In genomic region chr4:124420166-124420695, GRCh38 we compare ENCODE assay signal across 24 cellular contexts.
DNase-seq lines count a peak whose midpoint lies in the region; ATAC-seq and TF ChIP-seq lines count a peak whose summit lies in the region.
"Had no signal": no experiment of that assay in that cellular context is flagged by ENCODE, and none has a peak within 500 bp of the region (broad histone marks: within the 10 kb centered on the region; RNA-seq: fewer than 3 reads in every experiment).

No MANE protein-coding gene starts in this region.

- no peaks in the 10 kb centered on the region for H3K27me3 Mint-ChIP-seq in mesothelial cell of epicardium (ENCODE audit: low read depth)
- H3K27me3 Mint-ChIP-seq: CD4-positive, alpha-beta T cell; CD8-positive, alpha-beta memory T cell had no signal

- H3K27me3 ChIP-seq in PC-9 (ENCODE audit: insufficient read depth, low read depth) (no peaks in the 10 kb centered on the region), colonic mucosa (no peaks in the 10 kb centered on the region), stomach (no peaks in the 10 kb centered on the region)
- H3K27me3 ChIP-seq: BE2C; BLaER1 treated with 17β-estradiol and CSF1 and Interleukin-3, amounts not matched to agents 10 nM and 100 nM had no signal

- no peak overlapping the region for H3K27ac ChIP-seq in PC-9
- H3K27ac ChIP-seq in colonic mucosa, result no peak overlapping the region
- no peak overlapping the region for H3K27ac ChIP-seq in stomach
- H3K27ac ChIP-seq: 22Rv1; A549; BLaER1 treated with 17β-estradiol and CSF1 and Interleukin-3, amounts not matched to agents 10 nM and 100 nM had no signal

- H3K9me2 ChIP-seq in PC-9 (ENCODE audit: insufficient read depth), result no peaks in the 10 kb centered on the region; the same call in 1 of the 2 replicates

- no peaks in the 10 kb centered on the region for H3F3A ChIP-seq in PC-9 (ENCODE audit: insufficient read depth, low read depth)

- intact Hi-C loops in PC-9 (cut with micrococcal nuclease; ENCODE audit: unreplicated experiment) (no loop called here), colonic mucosa (cut with DNase I) (no loop called here), stomach (cut with DNase I; ENCODE audit: low total_unique reads) (no loop called here)

- peak overlapping the region; percentile 5; the same call in 1 of the 2 replicates for H2AFZ ChIP-seq in PC-9

- H3K9ac ChIP-seq in colonic mucosa (ENCODE audit: low read depth in 2 of 2, low read length in 2 of 2), result no peak overlapping the region
- H3K9ac ChIP-seq: BLaER1 treated with 17β-estradiol and CSF1 and Interleukin-3, amounts not matched to agents 10 nM and 100 nM had no signal

- ATAC-seq in HG03095 (IDR thresholded peaks at IDR 0.05; ENCODE audit: unreplicated experiment) (no peak), GM18907 (IDR thresholded peaks at IDR 0.05; ENCODE audit: unreplicated experiment) (no peak)
- ATAC-seq: A549, GM12878, HCT116 had no signal

- no peaks in the 10 kb centered on the region for H3K36me3 Mint-ChIP-seq in mesothelial cell of epicardium
- H3K36me3 Mint-ChIP-seq: CD14-positive monocyte; CD8-positive, alpha-beta memory T cell had no signal

- 86 to 93% (median 88%) methylated on average over 3 of the region's 3 CpGs for WGBS in stomach, 5 donors

- H3K9me3 Mint-ChIP-seq in mesothelial cell of epicardium, result no peaks in the 10 kb centered on the region

- H3K27ac Mint-ChIP-seq in mesothelial cell of epicardium, result peak overlapping the region; percentile 93
- H3K27ac Mint-ChIP-seq: CD14-positive monocyte; CD4-positive, alpha-beta T cell; CD8-positive, alpha-beta memory T cell had no signal

- DNase-seq in A172 (ENCODE audit: low spot score) (peak; percentile 27), HT-29 (ENCODE audit: low spot score) (peak; percentile 64), PC-9 (no peak), mesothelial cell of epicardium (ENCODE audit: low spot score in 2 of 2, unreplicated experiment in 2 of 2) (no peak), colonic mucosa (no peak), stomach (no peak)
- DNase-seq: ACHN; AML-193; BE2C; CD4-positive, alpha-beta T cell; CD8-positive, alpha-beta memory T cell; DMS 273 treated with DMSO at 0.1 percent for 48 hours; DMS79; EL; GDM1; H7 had no signal

- no TSS peak for BruUV-seq in PC-9 (replicated peaks; lab: Mats Ljungman, UMichigan)

- TF ChIP-seq CTCF in PC-9 (conservative IDR thresholded peaks at IDR 0.05) (no peak), mesothelial cell of epicardium (IDR thresholded peaks at IDR 0.05; ENCODE audit: unreplicated experiment) (no peak), colonic mucosa (IDR thresholded peaks at IDR 0.05) (no peak), stomach (IDR thresholded peaks at IDR 0.05) (no peak)

- H4K20me1 ChIP-seq in PC-9 (ENCODE audit: insufficient read depth), result no peaks in the 10 kb centered on the region
- H4K20me1 ChIP-seq: BLaER1 treated with 17β-estradiol and CSF1 and Interleukin-3, amounts not matched to agents 10 nM and 100 nM had no signal

- H3K4me3 ChIP-seq in PC-9, result no peak overlapping the region
- H3K4me3 ChIP-seq in colonic mucosa, result no peak overlapping the region
- H3K4me3 ChIP-seq in stomach, result no peak overlapping the region
- H3K4me3 ChIP-seq: A549; BLaER1 treated with 17β-estradiol and CSF1 and Interleukin-3, amounts not matched to agents 10 nM and 100 nM; GM12878 had no signal

- peak overlapping the region; percentile 36 for H3K4me3 Mint-ChIP-seq in mesothelial cell of epicardium
- H3K4me3 Mint-ChIP-seq: CD14-positive monocyte; CD4-positive, alpha-beta T cell; CD8-positive, alpha-beta memory T cell had no signal

- POLR2A ChIA-PET in PC-9 (lab: Charles Lee; ENCODE audit: unreplicated experiment), result no interaction called here

- H3K9me3 ChIP-seq in PC-9 (ENCODE audit: insufficient read depth, low read depth) (no peaks in the 10 kb centered on the region), colonic mucosa (no peaks in the 10 kb centered on the region), stomach (no peaks in the 10 kb centered on the region)
- H3K9me3 ChIP-seq: A549; BE2C; BLaER1 treated with 17β-estradiol and CSF1 and Interleukin-3, amounts not matched to agents 10 nM and 100 nM had no signal

- no peak for TF ChIP-seq POLR2A in stomach (IDR thresholded peaks at IDR 0.05)

- no peak overlapping the region for H3K4me2 ChIP-seq in PC-9
- H3K4me2 ChIP-seq: A549; BLaER1 treated with 17β-estradiol and CSF1 and Interleukin-3, amounts not matched to agents 10 nM and 100 nM had no signal

- TF ChIP-seq EP300 in stomach (IDR thresholded peaks at IDR 0.05), result no peak

- CTCF ChIA-PET in PC-9 (lab: Charles Lee), result no interaction called here

- H3K4me1 ChIP-seq in PC-9 (replicated peaks; ENCODE audit: insufficient read depth) (no peaks in the 10 kb centered on the region), colonic mucosa (no peaks in the 10 kb centered on the region), stomach (no peaks in the 10 kb centered on the region)

- H3K4me1 Mint-ChIP-seq in mesothelial cell of epicardium, result peaks cover 38% of the 10 kb centered on the region
- H3K4me1 Mint-ChIP-seq: CD14-positive monocyte; CD8-positive, alpha-beta memory T cell had no signal

- no peaks in the 10 kb centered on the region for H3K79me2 ChIP-seq in PC-9 (ENCODE audit: low read depth)

- H3K36me3 ChIP-seq in PC-9 (ENCODE audit: low read depth) (no peaks in the 10 kb centered on the region), colonic mucosa (no peaks in the 10 kb centered on the region), stomach (no peaks in the 10 kb centered on the region)
- H3K36me3 ChIP-seq: BE2C; BLaER1 treated with 17β-estradiol and CSF1 and Interleukin-3, amounts not matched to agents 10 nM and 100 nM had no signal

Comparison
In these comparisons a context has a peak if more than half of its experiments do, and no peak if none do; other contexts are left out.
1. DNase-seq: peak in A172 (single experiment) and HT-29 (single experiment); none in PC-9 (0 of 2), mesothelial cell of epicardium (0 of 2), colonic mucosa (single experiment) and stomach (single experiment).